In the genomic region with DNA sequence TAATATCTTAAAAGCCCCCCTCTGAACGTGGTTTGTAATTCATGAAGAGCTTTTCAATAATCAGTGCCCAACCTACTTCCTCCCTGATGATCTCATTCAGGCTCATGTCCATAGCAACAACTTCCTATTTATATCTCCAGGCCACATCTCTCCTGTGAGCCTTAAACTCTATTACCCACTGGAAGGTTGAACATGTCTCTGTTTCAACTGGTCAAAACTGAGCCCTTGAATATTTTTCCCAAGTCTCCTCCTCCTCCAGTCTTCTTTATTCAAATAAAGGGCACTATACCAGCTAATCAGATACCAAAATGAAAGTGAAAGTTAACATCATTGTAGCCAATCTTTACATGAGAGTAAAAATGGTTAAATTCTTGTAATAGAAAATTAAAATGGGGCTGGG, we compare ENCODE assay signal across 8 cellular contexts.
DNase-seq lines count a peak whose midpoint lies in the region; ATAC-seq, FAIRE-seq and TF ChIP-seq lines count a peak whose summit lies in the region.

No MANE protein-coding gene starts in this region.

- intact Hi-C loops in endothelial cell of umbilical vein (cut with micrococcal nuclease) (no loop called here), posterior vena cava (cut with DNase I) (no loop called here)

- no peaks in the 10 kb centered on the region for H3K27me3 Mint-ChIP-seq in stimulated activated memory B cell treated with anti-CD40 and anti-IgM and Interleukin-4, amounts not matched to agents 10 μg/mL and 1 μg/mL and 100 μg/mL, for 72 hours

- TF ChIP-seq CTCF in endothelial cell of umbilical vein (IDR thresholded peaks at IDR 0.05; ENCODE audit: extremely low read depth in 1 of 2, insufficient read depth in 1 of 2, low read depth in 1 of 2, low read length in 2 of 2): no peak

- H3K9me3 ChIP-seq in endothelial cell of umbilical vein (replicated peaks; ENCODE audit: control insufficient read depth, insufficient read depth, low read length): no peaks in the 10 kb centered on the region

- POLR2A ChIA-PET in endothelial cell of umbilical vein (lab: Charles Lee): no interaction called here

- H3K4me2 ChIP-seq in endothelial cell of umbilical vein (ENCODE audit: insufficient read depth, low read length): peak overlapping the region; percentile 78

- FAIRE-seq in endothelial cell of umbilical vein (lab: Jason Lieb, UNC): peak; percentile 75

- H3K4me3 Mint-ChIP-seq in stimulated activated memory B cell treated with anti-CD40 and anti-IgM and Interleukin-4, amounts not matched to agents 10 μg/mL and 1 μg/mL and 100 μg/mL, for 72 hours: peak overlapping the region; percentile 70

- no peaks in the 10 kb centered on the region for H3K9me1 ChIP-seq in endothelial cell of umbilical vein (replicated peaks; ENCODE audit: control insufficient read depth, extremely low read depth, insufficient read depth, low read length)

- DNase-seq in NCI-H345 (lab: John Stamatoyannopoulos, UW): peak; percentile 21
- DNase-seq in NCI-H345 treated with DMSO at 0.1 percent for 48 hours (lab: John Stamatoyannopoulos, UW; ENCODE audit: unreplicated experiment): no peak
- peak; percentile 73 for DNase-seq in RKO (ENCODE audit: low spot score)
- DNase-seq in endothelial cell of umbilical vein (ENCODE audit: low read depth, low spot score): peak; percentile 69
- no peak for DNase-seq in posterior vena cava (ENCODE audit: low spot score)

- peak; percentile 53 for ATAC-seq in HG03159 (IDR thresholded peaks at IDR 0.05; ENCODE audit: unreplicated experiment)
- peak; percentile 57 for ATAC-seq in stimulated activated memory B cell treated with anti-CD40 and anti-IgM and Interleukin-4, amounts not matched to agents 10 μg/mL and 1 μg/mL and 100 μg/mL, for 72 hours
- ATAC-seq in HG03095 (IDR thresholded peaks at IDR 0.05; ENCODE audit: unreplicated experiment): no peak

- no peaks in the 10 kb centered on the region for H3K36me3 ChIP-seq in endothelial cell of umbilical vein (ENCODE audit: control insufficient read depth in 2 of 2, extremely low read depth in 1 of 2, insufficient read depth in 2 of 2, low read length in 2 of 2)

- CTCF ChIA-PET in endothelial cell of umbilical vein (lab: Charles Lee): interaction anchor here (0.9 to 1.2 kb wide), 3 partner anchors 38 to 289 kb away, joined by 3 to 6 read pairs (median 4); no protein-coding TSS in a partner anchor

- no peak for TF ChIP-seq POLR2A in endothelial cell of umbilical vein (IDR thresholded peaks at IDR 0.05; ENCODE audit: low read depth, low read length)

- H3K27me3 ChIP-seq in endothelial cell of umbilical vein (ENCODE audit: control insufficient read depth in 2 of 2, insufficient read depth in 2 of 2, low read length in 2 of 2): no peaks in the 10 kb centered on the region

- no peaks in the 10 kb centered on the region for H4K20me1 ChIP-seq in endothelial cell of umbilical vein (replicated peaks; ENCODE audit: control insufficient read depth, extremely low read depth, insufficient read depth, low read length)

- no peaks in the 10 kb centered on the region for H3K36me3 Mint-ChIP-seq in stimulated activated memory B cell treated with anti-CD40 and anti-IgM and Interleukin-4, amounts not matched to agents 10 μg/mL and 1 μg/mL and 100 μg/mL, for 72 hours

- peaks cover 2% of the 10 kb centered on the region for H3K4me1 ChIP-seq in endothelial cell of umbilical vein (ENCODE audit: control insufficient read depth, extremely low read depth, insufficient read depth, low read length)

- no peak overlapping the region for H3K4me3 ChIP-seq in endothelial cell of umbilical vein (replicated peaks in 1 of 3; ENCODE audit: insufficient read depth in 1 of 3, low read depth in 1 of 3, low read length in 3 of 3)

- H3K79me2 ChIP-seq in endothelial cell of umbilical vein (ENCODE audit: control insufficient read depth, insufficient read depth, low read length): no peaks in the 10 kb centered on the region

- peak overlapping the region; percentile 50 for H3K27ac ChIP-seq in endothelial cell of umbilical vein (ENCODE audit: insufficient read depth, low read depth, low read length)

- no peak overlapping the region for H3K9ac ChIP-seq in endothelial cell of umbilical vein (replicated peaks; ENCODE audit: extremely low read depth, insufficient read depth, low read length)

- no TSS peak for BruUV-seq in endothelial cell of umbilical vein (replicated peaks; lab: Mats Ljungman, UMichigan)

- dilution Hi-C loops in endothelial cell of umbilical vein (cut with MboI; ENCODE audit: extremely low pct_ligation_motif_present, low sequenced_read_pairs): no loop called here

- no peak overlapping the region for H2AFZ ChIP-seq in endothelial cell of umbilical vein (ENCODE audit: low read depth, low read length)

- peaks cover 3% of the 10 kb centered on the region for H3K9me3 Mint-ChIP-seq in stimulated activated memory B cell treated with anti-CD40 and anti-IgM and Interleukin-4, amounts not matched to agents 10 μg/mL and 1 μg/mL and 100 μg/mL, for 72 hours

- H3K4me1 Mint-ChIP-seq in stimulated activated memory B cell treated with anti-CD40 and anti-IgM and Interleukin-4, amounts not matched to agents 10 μg/mL and 1 μg/mL and 100 μg/mL, for 72 hours: peaks cover 20% of the 10 kb centered on the region

- H3K27ac Mint-ChIP-seq in stimulated activated memory B cell treated with anti-CD40 and anti-IgM and Interleukin-4, amounts not matched to agents 10 μg/mL and 1 μg/mL and 100 μg/mL, for 72 hours: peak overlapping the region; percentile 90

TF ChIP-seq in endothelial cell of umbilical vein, 7 proteins besides CTCF, POLR2A, EP300 and RAD21:
- no peak for TF ChIP-seq MYC (IDR thresholded peaks at IDR 0.05; ENCODE audit: low read depth, low read length)
- no peak for TF ChIP-seq POLR2AphosphoS5 (IDR thresholded peaks at IDR 0.05; ENCODE audit: insufficient read depth, low read depth, low read length)
- TF ChIP-seq EZH2 (IDR thresholded peaks at IDR 0.05; ENCODE audit: borderline replicate concordance, low read depth, low read length, severe bottlenecking): no peak
- TF ChIP-seq GATA2 (IDR thresholded peaks at IDR 0.05; ENCODE audit: insufficient read depth, insufficient read length, low read depth, low read length): peak; percentile 63
- peak; percentile 83 for TF ChIP-seq JUN (IDR thresholded peaks at IDR 0.05; ENCODE audit: borderline replicate concordance, insufficient read depth, insufficient read length, low read depth)
- TF ChIP-seq, protein P1, sequence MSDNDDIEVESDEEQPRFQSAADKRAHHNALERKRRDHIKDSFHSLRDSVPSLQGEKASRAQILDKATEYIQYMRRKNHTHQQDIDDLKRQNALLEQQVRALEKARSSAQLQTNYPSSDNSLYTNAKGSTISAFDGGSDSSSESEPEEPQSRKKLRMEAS (IDR thresholded peaks at IDR 0.05; ENCODE audit: insufficient read depth, insufficient read length): no peak
- TF ChIP-seq FOS (IDR thresholded peaks at IDR 0.05; ENCODE audit: borderline replicate concordance, insufficient read depth, low read length): no peak

Comparison
In these comparisons a context has a peak if more than half of its experiments do, and no peak if none do; other contexts are left out.
1. DNase-seq: peak in NCI-H345 (single experiment), RKO (single experiment) and endothelial cell of umbilical vein (single experiment); none in NCI-H345 treated with DMSO at 0.1 percent for 48 hours (single experiment) and posterior vena cava (single experiment).